ENCODE assay signal across 2 cellular contexts in the genomic region with DNA sequence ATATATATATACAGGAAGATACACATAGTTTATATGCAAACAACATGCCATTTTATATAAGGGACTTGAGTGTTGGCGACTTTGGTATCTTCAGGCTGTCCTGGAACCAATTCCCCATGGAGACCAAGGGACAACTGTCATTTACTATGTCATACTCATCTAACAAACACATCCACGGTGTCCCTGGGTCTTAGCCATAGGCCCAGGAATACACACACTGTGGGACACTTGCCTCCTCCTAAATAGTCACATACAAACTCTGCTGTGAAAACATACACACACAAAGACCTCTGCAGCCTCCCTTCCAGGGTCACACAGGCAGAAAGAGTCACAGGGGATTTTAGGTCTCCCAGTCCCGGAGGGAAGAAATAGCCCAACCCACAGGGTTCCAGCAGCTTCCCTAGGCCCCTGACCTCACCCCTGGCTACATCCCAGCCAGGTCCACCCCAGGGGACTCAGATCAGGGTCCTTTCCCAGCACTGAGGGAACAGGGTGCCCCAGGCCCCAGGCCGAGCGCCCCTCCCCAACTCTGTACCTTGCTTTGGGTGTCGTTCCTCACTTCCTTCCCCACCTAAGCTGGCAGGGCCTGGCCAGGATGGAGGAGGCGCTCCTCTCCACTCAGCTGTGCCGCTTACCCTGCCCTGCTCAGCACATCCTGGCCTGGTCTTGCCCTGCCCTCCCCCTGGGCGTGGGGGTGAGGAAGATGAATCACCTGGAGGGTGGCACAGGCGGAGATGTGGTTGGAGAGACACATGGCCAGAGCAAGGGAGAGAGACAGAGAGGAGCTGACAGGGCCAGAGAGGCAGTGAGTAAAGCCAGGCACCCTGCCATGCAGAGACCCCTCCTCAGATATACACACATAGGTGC.
TF ChIP-seq lines count a peak whose summit lies in the region.

No MANE protein-coding gene starts in this region.

TF ChIP-seq in SK-N-SH treated with all-trans-retinoic acid at 6 μM for 48 hours, 23 proteins besides CTCF, POLR2A, EP300 and RAD21:
- no peak for TF ChIP-seq SNAI2 (CRISPR knock-in tag; IDR thresholded peaks at IDR 0.05)
- TF ChIP-seq, protein P1, sequence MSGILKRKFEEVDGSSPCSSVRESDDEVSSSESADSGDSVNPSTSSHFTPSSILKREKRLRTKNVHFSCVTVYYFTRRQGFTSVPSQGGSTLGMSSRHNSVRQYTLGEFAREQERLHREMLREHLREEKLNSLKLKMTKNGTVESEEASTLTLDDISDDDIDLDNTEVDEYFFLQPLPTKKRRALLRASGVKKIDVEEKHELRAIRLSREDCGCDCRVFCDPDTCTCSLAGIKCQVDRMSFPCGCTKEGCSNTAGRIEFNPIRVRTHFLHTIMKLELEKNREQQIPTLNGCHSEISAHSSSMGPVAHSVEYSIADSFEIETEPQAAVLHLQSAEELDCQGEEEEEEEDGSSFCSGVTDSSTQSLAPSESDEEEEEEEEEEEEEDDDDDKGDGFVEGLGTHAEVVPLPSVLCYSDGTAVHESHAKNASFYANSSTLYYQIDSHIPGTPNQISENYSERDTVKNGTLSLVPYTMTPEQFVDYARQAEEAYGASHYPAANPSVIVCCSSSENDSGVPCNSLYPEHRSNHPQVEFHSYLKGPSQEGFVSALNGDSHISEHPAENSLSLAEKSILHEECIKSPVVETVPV (CRISPR knock-in tag; IDR thresholded peaks at IDR 0.05): no peak

TF ChIP-seq in SK-N-SH, 30 proteins besides CTCF, POLR2A, EP300 and RAD21:
- TF ChIP-seq, protein P2, sequence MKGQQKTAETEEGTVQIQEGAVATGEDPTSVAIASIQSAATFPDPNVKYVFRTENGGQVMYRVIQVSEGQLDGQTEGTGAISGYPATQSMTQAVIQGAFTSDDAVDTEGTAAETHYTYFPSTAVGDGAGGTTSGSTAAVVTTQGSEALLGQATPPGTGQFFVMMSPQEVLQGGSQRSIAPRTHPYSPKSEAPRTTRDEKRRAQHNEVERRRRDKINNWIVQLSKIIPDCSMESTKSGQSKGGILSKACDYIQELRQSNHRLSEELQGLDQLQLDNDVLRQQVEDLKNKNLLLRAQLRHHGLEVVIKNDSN (IDR thresholded peaks at IDR 0.05; ENCODE audit: borderline replicate concordance, low read depth): no peak
- TF ChIP-seq SMC3 (IDR thresholded peaks at IDR 0.05; ENCODE audit: low read depth, low read length) (no peak), SIN3A (IDR thresholded peaks at IDR 0.05; ENCODE audit: borderline replicate concordance, low read depth, low read length) (no peak), JUND (IDR thresholded peaks at IDR 0.05) (no peak), FOXM1 (IDR thresholded peaks at IDR 0.05; ENCODE audit: low read depth) (no peak), RXRA (IDR thresholded peaks at IDR 0.05; ENCODE audit: borderline replicate concordance, low read depth) (no peak), NRF1 (IDR thresholded peaks at IDR 0.05; ENCODE audit: low read depth, low read length) (no peak), FOXJ3 (CRISPR knock-in tag; IDR thresholded peaks at IDR 0.05) (no peak), MXI1 (IDR thresholded peaks at IDR 0.05; ENCODE audit: low read depth, low read length) (no peak)
- TF ChIP-seq, protein P3, sequence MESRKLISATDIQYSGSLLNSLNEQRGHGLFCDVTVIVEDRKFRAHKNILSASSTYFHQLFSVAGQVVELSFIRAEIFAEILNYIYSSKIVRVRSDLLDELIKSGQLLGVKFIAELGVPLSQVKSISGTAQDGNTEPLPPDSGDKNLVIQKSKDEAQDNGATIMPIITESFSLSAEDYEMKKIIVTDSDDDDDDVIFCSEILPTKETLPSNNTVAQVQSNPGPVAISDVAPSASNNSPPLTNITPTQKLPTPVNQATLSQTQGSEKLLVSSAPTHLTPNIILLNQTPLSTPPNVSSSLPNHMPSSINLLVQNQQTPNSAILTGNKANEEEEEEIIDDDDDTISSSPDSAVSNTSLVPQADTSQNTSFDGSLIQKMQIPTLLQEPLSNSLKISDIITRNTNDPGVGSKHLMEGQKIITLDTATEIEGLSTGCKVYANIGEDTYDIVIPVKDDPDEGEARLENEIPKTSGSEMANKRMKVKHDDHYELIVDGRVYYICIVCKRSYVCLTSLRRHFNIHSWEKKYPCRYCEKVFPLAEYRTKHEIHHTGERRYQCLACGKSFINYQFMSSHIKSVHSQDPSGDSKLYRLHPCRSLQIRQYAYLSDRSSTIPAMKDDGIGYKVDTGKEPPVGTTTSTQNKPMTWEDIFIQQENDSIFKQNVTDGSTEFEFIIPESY (IDR thresholded peaks at IDR 0.05; ENCODE audit: borderline replicate concordance, low read depth): no peak
- TF ChIP-seq, protein P4, sequence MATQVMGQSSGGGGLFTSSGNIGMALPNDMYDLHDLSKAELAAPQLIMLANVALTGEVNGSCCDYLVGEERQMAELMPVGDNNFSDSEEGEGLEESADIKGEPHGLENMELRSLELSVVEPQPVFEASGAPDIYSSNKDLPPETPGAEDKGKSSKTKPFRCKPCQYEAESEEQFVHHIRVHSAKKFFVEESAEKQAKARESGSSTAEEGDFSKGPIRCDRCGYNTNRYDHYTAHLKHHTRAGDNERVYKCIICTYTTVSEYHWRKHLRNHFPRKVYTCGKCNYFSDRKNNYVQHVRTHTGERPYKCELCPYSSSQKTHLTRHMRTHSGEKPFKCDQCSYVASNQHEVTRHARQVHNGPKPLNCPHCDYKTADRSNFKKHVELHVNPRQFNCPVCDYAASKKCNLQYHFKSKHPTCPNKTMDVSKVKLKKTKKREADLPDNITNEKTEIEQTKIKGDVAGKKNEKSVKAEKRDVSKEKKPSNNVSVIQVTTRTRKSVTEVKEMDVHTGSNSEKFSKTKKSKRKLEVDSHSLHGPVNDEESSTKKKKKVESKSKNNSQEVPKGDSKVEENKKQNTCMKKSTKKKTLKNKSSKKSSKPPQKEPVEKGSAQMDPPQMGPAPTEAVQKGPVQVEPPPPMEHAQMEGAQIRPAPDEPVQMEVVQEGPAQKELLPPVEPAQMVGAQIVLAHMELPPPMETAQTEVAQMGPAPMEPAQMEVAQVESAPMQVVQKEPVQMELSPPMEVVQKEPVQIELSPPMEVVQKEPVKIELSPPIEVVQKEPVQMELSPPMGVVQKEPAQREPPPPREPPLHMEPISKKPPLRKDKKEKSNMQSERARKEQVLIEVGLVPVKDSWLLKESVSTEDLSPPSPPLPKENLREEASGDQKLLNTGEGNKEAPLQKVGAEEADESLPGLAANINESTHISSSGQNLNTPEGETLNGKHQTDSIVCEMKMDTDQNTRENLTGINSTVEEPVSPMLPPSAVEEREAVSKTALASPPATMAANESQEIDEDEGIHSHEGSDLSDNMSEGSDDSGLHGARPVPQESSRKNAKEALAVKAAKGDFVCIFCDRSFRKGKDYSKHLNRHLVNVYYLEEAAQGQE (IDR thresholded peaks at IDR 0.05; ENCODE audit: low read depth, low read length): no peak
- TF ChIP-seq, protein P5, sequence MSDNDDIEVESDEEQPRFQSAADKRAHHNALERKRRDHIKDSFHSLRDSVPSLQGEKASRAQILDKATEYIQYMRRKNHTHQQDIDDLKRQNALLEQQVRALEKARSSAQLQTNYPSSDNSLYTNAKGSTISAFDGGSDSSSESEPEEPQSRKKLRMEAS (IDR thresholded peaks at IDR 0.05; ENCODE audit: low read depth): no peak
TF ChIP-seq in SK-N-SH: peak in this region for 0.
